ENCODE assay signal across 15 cellular contexts in the genomic region with DNA sequence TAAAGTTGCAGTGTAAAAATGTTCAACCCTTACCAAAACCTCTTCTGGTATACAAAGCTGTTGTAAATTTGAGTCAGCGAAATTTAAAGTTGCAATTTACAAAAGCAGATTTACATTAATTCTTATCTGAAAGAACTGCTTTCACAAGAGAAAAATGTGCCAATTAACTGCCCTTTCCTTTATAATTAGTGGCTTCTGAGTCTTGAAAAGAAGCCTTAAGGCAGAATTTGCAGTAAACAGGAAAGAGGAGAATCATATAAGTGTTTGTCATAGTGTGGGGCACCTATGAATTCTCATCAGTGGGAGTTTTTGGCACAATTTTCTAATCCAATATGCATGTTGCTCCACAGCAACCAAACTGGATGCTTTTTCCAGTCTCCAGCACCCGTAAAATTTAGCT.
A peak's percentile ranks its signal among the peaks of the same experiment; 100 is the strongest.
DNase-seq lines count a peak whose midpoint lies in the region; TF ChIP-seq lines count a peak whose summit lies in the region.
"Had no signal": no experiment of that assay in that cellular context is flagged by ENCODE, and none has a peak within 500 bp of the region (broad histone marks: within the 10 kb centered on the region; RNA-seq: fewer than 3 reads in every experiment).

No MANE protein-coding gene starts in this region.

- no peaks in the 10 kb centered on the region for H3K79me1 ChIP-seq in mesendoderm (ENCODE audit: low read length)

- H3K4ac ChIP-seq in mesendoderm (ENCODE audit: low read depth, low read length), result no peak overlapping the region

- TF ChIP-seq CTCF in smooth muscle cell (IDR thresholded peaks at IDR 0.05; ENCODE audit: borderline replicate concordance, insufficient read depth, poor library complexity, severe bottlenecking) (no peak), RWPE1 (conservative IDR thresholded peaks at IDR 0.05; ENCODE audit: low read depth) (no peak)

- H2BK15ac ChIP-seq in mesendoderm (replicated peaks; ENCODE audit: low read depth), result no peak overlapping the region

- no peaks in the 10 kb centered on the region for H3K27me3 ChIP-seq in mesendoderm (ENCODE audit: insufficient read depth, low read length, poor library complexity)
- H3K27me3 ChIP-seq in smooth muscle cell (ENCODE audit: low read depth), result no peaks in the 10 kb centered on the region
- H3K27me3 ChIP-seq: BLaER1 had no signal

- peak overlapping the region; percentile 65 for H2AFZ ChIP-seq in smooth muscle cell (ENCODE audit: low read depth)
- H2AFZ ChIP-seq: GM23338 had no signal

- H3K79me2 ChIP-seq in mesendoderm (ENCODE audit: control insufficient read depth, insufficient read depth, low read length) (no peaks in the 10 kb centered on the region), smooth muscle cell (ENCODE audit: low read depth) (no peaks in the 10 kb centered on the region)

- no peaks in the 10 kb centered on the region for H3K4me1 ChIP-seq in mesendoderm (ENCODE audit: control insufficient read depth, low read depth, low read length)
- H3K4me1 ChIP-seq in smooth muscle cell (ENCODE audit: low read depth), result no peaks in the 10 kb centered on the region
- H3K4me1 ChIP-seq: BLaER1, Caco-2 had no signal

- CTCF ChIA-PET in RWPE1 (lab: Yijun Ruan, JAX), result no interaction called here

- no peak overlapping the region for H4K8ac ChIP-seq in mesendoderm (ENCODE audit: low read depth, low read length)

- H4K5ac ChIP-seq in mesendoderm (ENCODE audit: low read length), result no peak overlapping the region

- H2BK5ac ChIP-seq in mesendoderm (ENCODE audit: low read length), result no peak overlapping the region

- no peak overlapping the region for H2AK5ac ChIP-seq in mesendoderm (ENCODE audit: low read length)

- WGBS in mesendoderm (ENCODE audit: extremely low coverage, insufficient coverage, low lambda C conversion rate), result no CpG with 5 or more reads among the region's 2 CpGs
- WGBS in smooth muscle cell (ENCODE audit: low lambda C conversion rate), result 76% methylated on average over 2 of the region's 2 CpGs

- H3K36me3 ChIP-seq in mesendoderm (ENCODE audit: control insufficient read depth, insufficient read depth, low read length) (no peaks in the 10 kb centered on the region), smooth muscle cell (ENCODE audit: low read depth) (no peaks in the 10 kb centered on the region)
- H3K36me3 ChIP-seq: BLaER1 had no signal

- no peak overlapping the region for H3K9ac ChIP-seq in mesendoderm (ENCODE audit: low read length)
- H3K9ac ChIP-seq in smooth muscle cell (ENCODE audit: low read depth), result no peak overlapping the region
- H3K9ac ChIP-seq: BLaER1 had no signal

- no peak overlapping the region for H3K27ac ChIP-seq in mesendoderm (ENCODE audit: low read depth, low read length)
- no peak overlapping the region for H3K27ac ChIP-seq in smooth muscle cell (ENCODE audit: low read depth)
- no peak overlapping the region for H3K27ac ChIP-seq in RWPE1
- H3K27ac ChIP-seq: BLaER1, C4-2B had no signal

- H2BK120ac ChIP-seq in mesendoderm (ENCODE audit: low read depth, low read length), result no peak overlapping the region

- no peaks in the 10 kb centered on the region for H3F3A ChIP-seq in smooth muscle cell (ENCODE audit: low read depth)

- no peak overlapping the region for H3K4me2 ChIP-seq in mesendoderm (ENCODE audit: low read length)
- peak overlapping the region; percentile 44 for H3K4me2 ChIP-seq in smooth muscle cell
- H3K4me2 ChIP-seq: BLaER1, GM23338 had no signal

- POLR2A ChIA-PET in RWPE1 (lab: Yijun Ruan, JAX; ENCODE audit: low non-redundant PET), result no interaction called here

- no peaks in the 10 kb centered on the region for H4K20me1 ChIP-seq in smooth muscle cell (ENCODE audit: low read depth)
- H4K20me1 ChIP-seq: BLaER1 had no signal

- H3K9me3 ChIP-seq in smooth muscle cell (replicated peaks; ENCODE audit: low read depth), result no peaks in the 10 kb centered on the region
- H3K9me3 ChIP-seq: BLaER1, Caco-2 had no signal

- H3K18ac ChIP-seq in mesendoderm (ENCODE audit: low read length), result no peak overlapping the region

- no peak overlapping the region for H3K23ac ChIP-seq in mesendoderm (ENCODE audit: low read length)

- DNase-seq in HS-5 (ENCODE audit: low read depth) (peak; percentile 9), mesendoderm (peak; percentile 0), smooth muscle cell (lab: John Stamatoyannopoulos, UW; ENCODE audit: unreplicated experiment) (no peak), SK-N-DZ (ENCODE audit: low spot score) (no peak), RWPE1 (ENCODE audit: low spot score) (no peak), NCI-H2029 treated with DMSO at 0.1 percent for 48 hours (lab: John Stamatoyannopoulos, UW) (no peak)
- DNase-seq: Caco-2; CD4-positive, CD25-positive, alpha-beta regulatory T cell; CD8-positive, alpha-beta T cell; DMS153; DND-41; H9 had no signal

- H3K4me3 ChIP-seq in mesendoderm (ENCODE audit: low read length) (no peak overlapping the region), smooth muscle cell (no peak overlapping the region)
- H3K4me3 ChIP-seq: BLaER1, GM23338 had no signal

- no peak overlapping the region for H3K56ac ChIP-seq in mesendoderm (ENCODE audit: low read length)

Comparison
In these comparisons a context has a peak if more than half of its experiments do, and no peak if none do; other contexts are left out.
1. DNase-seq: peak in HS-5 (single experiment) and mesendoderm (single experiment); none in smooth muscle cell (single experiment), SK-N-DZ (single experiment), RWPE1 (single experiment) and NCI-H2029 treated with DMSO at 0.1 percent for 48 hours (single experiment).